Comparison of ENCODE assay signal across 8 cellular contexts in the genomic region with DNA sequence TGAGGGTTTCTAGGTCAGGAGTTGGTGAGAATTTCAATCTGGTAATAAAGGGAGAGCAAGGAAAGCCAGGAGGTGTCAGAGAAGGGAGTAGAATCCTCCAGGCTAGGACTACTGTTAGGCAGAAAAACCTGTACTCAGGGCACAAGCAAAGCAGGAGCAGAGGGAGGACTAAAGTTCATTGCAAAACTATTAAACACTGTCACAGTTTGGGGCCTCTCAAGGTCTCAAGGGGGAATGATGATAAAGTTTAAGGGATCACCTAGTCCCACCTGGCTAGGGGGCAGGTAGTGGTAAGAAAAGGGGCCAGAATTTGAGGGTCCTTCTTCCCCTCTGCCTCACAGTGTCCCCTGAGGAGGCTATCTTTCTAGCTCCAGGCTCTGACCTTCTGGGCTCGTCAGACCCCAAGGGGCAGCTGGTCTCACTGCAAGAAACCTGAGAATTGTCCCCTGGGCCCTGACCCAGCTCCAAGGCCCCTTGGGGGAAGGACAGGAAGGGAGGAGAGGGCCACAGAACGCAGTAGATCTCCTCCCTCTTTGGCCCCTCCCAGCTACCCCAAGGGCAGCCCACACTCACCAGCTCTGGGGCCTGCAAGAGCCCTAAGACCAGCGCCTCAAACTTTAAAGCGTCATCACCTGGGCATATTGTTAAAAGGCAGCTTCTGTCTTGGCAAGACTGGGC. TPM values are rescaled to one million over a fixed set of nuclear protein-coding genes. Genes with fewer than 3 reads are reported as not detected.
A peak's percentile ranks its signal among the peaks of the same experiment; 100 is the strongest.
DNase-seq lines count a peak whose midpoint lies in the region; ATAC-seq and TF ChIP-seq lines count a peak whose summit lies in the region.

No MANE protein-coding gene starts in this region.

- ATAC-seq in GM19035 (IDR thresholded peaks at IDR 0.05; ENCODE audit: unreplicated experiment) (peak; percentile 67), HG03039 (IDR thresholded peaks at IDR 0.05; ENCODE audit: unreplicated experiment) (peak; percentile 45)

- intact Hi-C loops in colonic mucosa (cut with DNase I), result no loop called here

- no peaks in the 10 kb centered on the region for H3K9me3 ChIP-seq in colonic mucosa
- H3K9me3 ChIP-seq in muscle layer of colon (ENCODE audit: low read length), result no peaks in the 10 kb centered on the region

- H3K4me1 ChIP-seq in colonic mucosa (no peaks in the 10 kb centered on the region), muscle layer of colon (ENCODE audit: insufficient read depth, low read length) (peaks cover 53% of the 10 kb centered on the region)

- H3K27me3 ChIP-seq in colonic mucosa, result no peaks in the 10 kb centered on the region
- H3K27me3 ChIP-seq in muscle layer of colon (ENCODE audit: control insufficient read depth in 1 of 2, insufficient read depth in 2 of 2, low read length in 2 of 2), result no peaks in the 10 kb centered on the region

- H3K9ac ChIP-seq in colonic mucosa (ENCODE audit: low read depth in 2 of 2, low read length in 2 of 2), result peak overlapping the region; percentile 74 to 90
- H3K9ac ChIP-seq in muscle layer of colon (ENCODE audit: low read length), result peak overlapping the region; percentile 79

- H3K4me3 ChIP-seq in colonic mucosa (peak overlapping the region; percentile 65), muscle layer of colon (ENCODE audit: low read depth in 1 of 2, low read length in 2 of 2) (peak overlapping the region; percentile 67 to 89)

- H3K4me3 Mint-ChIP-seq in T-helper 1 cell treated with Interleukin-12 subunit alpha and Interleukin-12 subunit beta and Interleukin-4 antibody, amounts not matched to agents 30 μg/mL and 1 μg/mL, for 36 hours, result peak overlapping the region; percentile 85

- peaks cover 54% of the 10 kb centered on the region for H3K4me1 Mint-ChIP-seq in T-helper 1 cell treated with Interleukin-12 subunit alpha and Interleukin-12 subunit beta and Interleukin-4 antibody, amounts not matched to agents 30 μg/mL and 1 μg/mL, for 36 hours (ENCODE audit: low read depth)

- peak; percentile 52 for DNase-seq in colonic mucosa
- DNase-seq in occipital lobe (lab: John Stamatoyannopoulos, UW), result no peak
- DNase-seq in amygdala (lab: John Stamatoyannopoulos, UW), result no peak
- DNase-seq in DMS53 (lab: John Stamatoyannopoulos, UW), result no peak

- H3K27ac ChIP-seq in colonic mucosa (peak overlapping the region; percentile 83), muscle layer of colon (ENCODE audit: low read depth, low read length) (peak overlapping the region; percentile 97)

- peaks cover 39% of the 10 kb centered on the region for H3K36me3 Mint-ChIP-seq in T-helper 1 cell treated with Interleukin-12 subunit alpha and Interleukin-12 subunit beta and Interleukin-4 antibody, amounts not matched to agents 30 μg/mL and 1 μg/mL, for 36 hours (ENCODE audit: low read depth)

- H3K36me3 ChIP-seq in colonic mucosa, result no peaks in the 10 kb centered on the region
- H3K36me3 ChIP-seq in muscle layer of colon (ENCODE audit: insufficient read depth, low read length), result no peaks in the 10 kb centered on the region

- no peak for TF ChIP-seq CTCF in colonic mucosa (IDR thresholded peaks at IDR 0.05)

- no peaks in the 10 kb centered on the region for H3K27me3 Mint-ChIP-seq in T-helper 1 cell treated with Interleukin-12 subunit alpha and Interleukin-12 subunit beta and Interleukin-4 antibody, amounts not matched to agents 30 μg/mL and 1 μg/mL, for 36 hours (ENCODE audit: low read depth)

- peak overlapping the region; percentile 88 for H3K27ac Mint-ChIP-seq in T-helper 1 cell treated with Interleukin-12 subunit alpha and Interleukin-12 subunit beta and Interleukin-4 antibody, amounts not matched to agents 30 μg/mL and 1 μg/mL, for 36 hours

- H3K9me3 Mint-ChIP-seq in T-helper 1 cell treated with Interleukin-12 subunit alpha and Interleukin-12 subunit beta and Interleukin-4 antibody, amounts not matched to agents 30 μg/mL and 1 μg/mL, for 36 hours, result no peaks in the 10 kb centered on the region

RNA-seq across cellular contexts. Expression of a gene that starts 1.0 kb away (rescaled TPM):
- 10 to 100 TPM in 1 of 2 donors, 1 to 10 TPM in 1; 4.2 to 23.8 TPM for total RNA-seq in colonic mucosa
- total RNA-seq in occipital lobe, result 0.78 TPM

RNA-seq across cellular contexts. Expression of a gene that starts 30.1 kb away (rescaled TPM):
- total RNA-seq in colonic mucosa, result 10 to 100 TPM; 22.0 to 27.2 TPM
- total RNA-seq in occipital lobe, result 12.6 TPM
